1 cellular context compared by ENCODE assay signal in genomic region chr3:52536369-52537164, GRCh38.
TF ChIP-seq lines count a peak whose summit lies in the region.

Gene UQCC5 (plus strand): TSS chr3:52536605. CDS start chr3:52536756, 151 bp downstream.

TF ChIP-seq in HepG2, 621 proteins besides CTCF, POLR2A, EP300 and RAD21 (continued from another document and continues in another):
- TF ChIP-seq IRF2 (CRISPR knock-in tag; IDR thresholded peaks at IDR 0.05) (peak; percentile 73), ETV5 (CRISPR knock-in tag; IDR thresholded peaks at IDR 0.05; ENCODE audit: borderline replicate concordance) (peak; percentile 90), PTBP1 (IDR thresholded peaks at IDR 0.05; ENCODE audit: low read depth, low read length, poor library complexity, severe bottlenecking) (no peak), DZIP1 (CRISPR knock-in tag; IDR thresholded peaks at IDR 0.05) (peak; percentile 77; the same call in 1 of the 2 replicates), ZNF691 (CRISPR knock-in tag; IDR thresholded peaks at IDR 0.05; ENCODE audit: borderline replicate concordance, low read depth) (peak; percentile 39; the same call in 1 of the 2 replicates), ARID2 (CRISPR knock-in tag; IDR thresholded peaks at IDR 0.05; ENCODE audit: borderline replicate concordance) (peak; percentile 71; the same call in 1 of the 2 replicates), MYPOP (CRISPR knock-in tag; IDR thresholded peaks at IDR 0.05) (peak; percentile 90), ZNF768 (CRISPR knock-in tag; IDR thresholded peaks at IDR 0.05) (peak; percentile 51; the same call in 1 of the 2 replicates), ZNF816 (CRISPR knock-in tag; IDR thresholded peaks at IDR 0.05; ENCODE audit: borderline replicate concordance) (0 out of 2 replicates have a peak, but pooled peaks have one; percentile 26), MYNN (CRISPR knock-in tag; IDR thresholded peaks at IDR 0.05; ENCODE audit: low read depth) (no peak; the same call in 1 of the 2 replicates), ZNF781 (CRISPR knock-in tag; IDR thresholded peaks at IDR 0.05; ENCODE audit: borderline replicate concordance, not compliant biosample characterization) (no peak), MIER3 (CRISPR knock-in tag; IDR thresholded peaks at IDR 0.05; ENCODE audit: borderline replicate concordance) (peak; percentile 57; the same call in 1 of the 2 replicates), ZBTB4 (CRISPR knock-in tag; IDR thresholded peaks at IDR 0.05; ENCODE audit: borderline replicate concordance) (peak; percentile 81; the same call in 1 of the 2 replicates), KDM1A (CRISPR knock-in tag; IDR thresholded peaks at IDR 0.05) (no peak; the same call in 1 of the 2 replicates), ZBTB25 (CRISPR knock-in tag; IDR thresholded peaks at IDR 0.05) (peak; percentile 62; the same call in 1 of the 2 replicates), ZNF407 (CRISPR knock-in tag; IDR thresholded peaks at IDR 0.05; ENCODE audit: not compliant biosample characterization) (no peak), CSRNP1 (CRISPR knock-in tag; IDR thresholded peaks at IDR 0.05) (peak; percentile 64; the same call in 1 of the 2 replicates), THAP9 (CRISPR knock-in tag; IDR thresholded peaks at IDR 0.05; ENCODE audit: borderline replicate concordance) (peak; percentile 88), POGK (CRISPR knock-in tag; conservative IDR thresholded peaks at IDR 0.05) (peak; percentile 96), ZNF432 (CRISPR knock-in tag; IDR thresholded peaks at IDR 0.05; ENCODE audit: borderline replicate concordance) (no peak), ZNF253 (CRISPR knock-in tag; IDR thresholded peaks at IDR 0.05; ENCODE audit: borderline replicate concordance) (peak; percentile 86; the same call in 1 of the 2 replicates)
